14 cellular contexts compared by ENCODE assay signal in the genomic region with DNA sequence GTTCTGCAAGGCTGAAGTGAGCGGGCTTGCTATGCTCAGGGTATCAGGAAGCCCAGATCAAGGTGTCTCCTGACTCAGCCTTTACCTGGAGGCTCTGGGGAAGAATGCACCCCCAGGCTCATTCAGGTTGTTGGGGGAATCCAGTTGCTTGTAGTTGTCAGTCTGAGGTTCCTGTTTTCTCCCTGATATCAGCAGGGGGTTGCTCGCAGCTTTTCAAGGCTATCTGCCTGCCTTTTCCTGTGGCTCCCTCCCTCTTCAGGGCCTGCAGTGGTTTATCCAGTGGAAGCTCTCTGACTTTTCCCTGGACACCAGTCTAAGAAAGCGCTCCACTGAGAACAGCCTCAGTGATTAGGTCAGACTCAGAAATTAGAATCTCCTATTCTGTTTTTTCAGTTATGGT.
"Had no signal": no experiment of that assay in that cellular context is flagged by ENCODE, and none has a peak within 500 bp of the region (broad histone marks: within the 10 kb centered on the region; RNA-seq: fewer than 3 reads in every experiment).

No MANE protein-coding gene starts in this region.

- H3K27ac ChIP-seq: ascending aorta, hepatocyte, suprapubic skin had no signal

- H3K4me1 ChIP-seq: ascending aorta, suprapubic skin had no signal

- H2AFZ ChIP-seq: hepatocyte had no signal

- H3K9ac ChIP-seq: SK-N-SH had no signal

- ATAC-seq: left colon, mucosa of descending colon, natural killer cell, sciatic nerve, T-cell had no signal

- H3K36me3 ChIP-seq: ascending aorta, spleen, suprapubic skin had no signal

- H3K9me2 ChIP-seq: SK-N-SH had no signal

- DNase-seq: activated CD4-positive, alpha-beta T cell treated with anti-CD3 and anti-CD28 coated beads for 1 hour; activated CD4-positive, alpha-beta T cell treated with anti-CD3 and anti-CD28 coated beads, Interleukin-2, amount 50 U/mL, for 48 hours; activated naive CD4-positive, alpha-beta T cell treated with anti-CD3 and anti-CD28 coated beads, Interleukin-2, amount 10 ng/mL, durations not matched to agents 7 days and 5 days; left colon; mucosa of descending colon; natural killer cell; SK-N-SH; spleen; T-cell; T-helper 9 cell had no signal

- H3K4me2 ChIP-seq: hepatocyte, SK-N-SH had no signal

- H3K9me3 ChIP-seq: ascending aorta, mucosa of descending colon, SK-N-SH, spleen, suprapubic skin had no signal

- H3K27me3 ChIP-seq: ascending aorta, hepatocyte, spleen, suprapubic skin had no signal

- H3K4me3 ChIP-seq: ascending aorta, hepatocyte, mucosa of descending colon, spleen, suprapubic skin had no signal
